ENCODE assay signal across 8 cellular contexts in genomic region chr7:48337012-48337621, GRCh38.
DNase-seq lines count a peak whose midpoint lies in the region.

No MANE protein-coding gene starts in this region.

- DNase-seq in NCI-H2081 (lab: John Stamatoyannopoulos, UW): peak; percentile 11 to 55
- no peak for DNase-seq in NCI-H2081 treated with DMSO at 0.1 percent for 48 hours (lab: John Stamatoyannopoulos, UW)
- peak; percentile 38 for DNase-seq in MV-4-11 (lab: John Stamatoyannopoulos, UW)
- DNase-seq in dermis blood vessel endothelial cell: peak; percentile 0
- peak; percentile 5 for DNase-seq in renal cortical epithelial cell (ENCODE audit: low read depth)
- DNase-seq in effector CD8-positive, alpha-beta T cell (lab: John Stamatoyannopoulos, UW): no peak
- DNase-seq in NCI-H2029 (lab: John Stamatoyannopoulos, UW): no peak
- DNase-seq in stimulated activated CD4-positive, alpha-beta T cell treated with anti-CD3 and anti-CD28 coated beads, Interleukin-15, amount 100 ng/mL, for 24 hours: no peak

Comparison
In these comparisons a context has a peak if more than half of its experiments do, and no peak if none do; other contexts are left out.
1. DNase-seq: peak in NCI-H2081 (2 of 2), MV-4-11 (single experiment), dermis blood vessel endothelial cell (single experiment) and renal cortical epithelial cell (single experiment); none in NCI-H2081 treated with DMSO at 0.1 percent for 48 hours (single experiment), effector CD8-positive, alpha-beta T cell (single experiment), NCI-H2029 (single experiment) and stimulated activated CD4-positive, alpha-beta T cell treated with anti-CD3 and anti-CD28 coated beads, Interleukin-15, amount 100 ng/mL, for 24 hours (single experiment).